ENCODE assay signal across 1 cellular context in genomic region chr13:33934936-33935510, GRCh38.
TF ChIP-seq lines count a peak whose summit lies in the region.

No MANE protein-coding gene starts in this region.

TF ChIP-seq in SK-N-SH, 30 proteins besides CTCF, POLR2A, EP300 and RAD21 (continued from another document):
- TF ChIP-seq JUND (IDR thresholded peaks at IDR 0.05), result peak; percentile 44; the same call in 1 of the 2 replicates
- peak; percentile 67 for TF ChIP-seq NFIC (IDR thresholded peaks at IDR 0.05; ENCODE audit: borderline replicate concordance)
